28 cellular contexts compared by ENCODE assay signal in the genomic region with DNA sequence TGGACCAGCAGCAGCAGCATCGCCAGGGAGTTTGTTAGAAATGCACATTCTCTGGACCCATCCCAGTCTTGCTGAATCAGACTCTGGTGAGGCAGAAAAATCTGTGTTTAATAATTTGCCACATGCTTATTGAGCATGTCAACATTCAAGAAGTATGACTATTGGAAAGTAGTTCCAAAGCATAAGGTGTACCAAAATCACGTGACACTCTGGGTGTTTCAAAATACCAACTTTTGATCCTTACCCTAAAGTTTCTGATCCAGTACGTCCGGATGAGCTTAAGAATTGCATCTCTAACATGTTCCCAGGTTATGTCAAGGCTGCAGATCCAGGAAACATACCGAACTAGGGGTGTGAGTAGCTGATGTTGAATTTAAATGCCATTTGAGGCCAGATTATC.
A peak's percentile ranks its signal among the peaks of the same experiment; 100 is the strongest.
DNase-seq lines count a peak whose midpoint lies in the region; ATAC-seq, FAIRE-seq and TF ChIP-seq lines count a peak whose summit lies in the region.
"Had no signal": no experiment of that assay in that cellular context is flagged by ENCODE, and none has a peak within 500 bp of the region (broad histone marks: within the 10 kb centered on the region; RNA-seq: fewer than 3 reads in every experiment).

No MANE protein-coding gene starts in this region.

- TF ChIP-seq EP300 in K562 (IDR thresholded peaks at IDR 0.05; ENCODE audit: low read length): no peak

- ATAC-seq in K562: no peak
- no peak for ATAC-seq in GM19035 (IDR thresholded peaks at IDR 0.05; ENCODE audit: unreplicated experiment)
- ATAC-seq: GM12878 had no signal

- H3K9me2 ChIP-seq in OCI-LY7 (ENCODE audit: insufficient read depth, low read length): no peaks in the 10 kb centered on the region

- H2AFZ ChIP-seq in K562 (ENCODE audit: low read depth, low read length) (no peak overlapping the region), OCI-LY7 (ENCODE audit: low read length) (no peak overlapping the region)

- CTCF ChIA-PET in K562 (lab: Yijun Ruan, JAX; ENCODE audit: low intra/inter-chr PET ratio) (no interaction called here), OCI-LY7 (lab: Charles Lee; ENCODE audit: unreplicated experiment) (no interaction called here)

- H3K79me2 ChIP-seq in K562 (ENCODE audit: control insufficient read depth, insufficient read depth, low read length) (no peaks in the 10 kb centered on the region), OCI-LY7 (ENCODE audit: insufficient read depth, low read depth, low read length) (no peaks in the 10 kb centered on the region)

- TF ChIP-seq CTCF in K562 (IDR thresholded peaks at IDR 0.05 in 2 of 3, conservative IDR thresholded peaks at IDR 0.05 in 1 of 3; ENCODE audit: insufficient read depth in 2 of 3, low read depth in 1 of 3, low read length in 3 of 3) (no peak), OCI-LY7 (conservative IDR thresholded peaks at IDR 0.05; ENCODE audit: low read length) (no peak)

- in situ Hi-C loops in ACHN (cut with HindIII; ENCODE audit: low pct_ligation_motif_present, low pct_unique_long_range_greater_than_20kb, low sequenced_read_pairs): no loop called here
- in situ Hi-C loops in K562 (cut with MboI): no loop called here

- intact Hi-C loops in K562 (cut with micrococcal nuclease): no loop called here
- intact Hi-C loops in OCI-LY7 (cut with micrococcal nuclease; ENCODE audit: unreplicated experiment): no loop called here

- H3K4me1 ChIP-seq in K562 (replicated peaks in 1 of 2; ENCODE audit: control insufficient read depth in 2 of 2, insufficient read depth in 2 of 2, low read length in 2 of 2): no peaks in the 10 kb centered on the region
- H3K4me1 ChIP-seq in OCI-LY7 (ENCODE audit: insufficient read depth, low read length, poor library complexity, severe bottlenecking): no peaks in the 10 kb centered on the region
- H3K4me1 ChIP-seq: BE2C, BLaER1 had no signal

- H3K4me2 ChIP-seq in K562 (ENCODE audit: insufficient read depth, low read length): no peak overlapping the region
- no peak overlapping the region for H3K4me2 ChIP-seq in OCI-LY7 (ENCODE audit: low read length)
- H3K4me2 ChIP-seq: BLaER1 had no signal

- 12% methylated on average over 5 of the region's 5 CpGs for WGBS in K562 (ENCODE audit: insufficient coverage, low coverage, missing lambda C conversion rate)

- H3K9me3 ChIP-seq in K562 (replicated peaks; ENCODE audit: control insufficient read depth, insufficient read depth, low read depth, low read length) (no peaks in the 10 kb centered on the region), OCI-LY7 (ENCODE audit: low read length) (no peaks in the 10 kb centered on the region)
- H3K9me3 ChIP-seq: BE2C had no signal

- TF ChIP-seq POLR2A in K562 (conservative IDR thresholded peaks at IDR 0.05): no peak

- BruUV-seq in K562 (replicated peaks; lab: Mats Ljungman, UMichigan) (no TSS peak), OCI-LY7 (replicated peaks; lab: Mats Ljungman, UMichigan) (no TSS peak)

- POLR2A ChIA-PET in K562 (lab: Yijun Ruan, JAX): no interaction called here
- POLR2A ChIA-PET in OCI-LY7 (lab: Charles Lee): no interaction called here

- H3K4me3 ChIP-seq in K562 (no peak overlapping the region), OCI-LY7 (ENCODE audit: low read depth, low read length, poor library complexity, severe bottlenecking) (no peak overlapping the region)
- H3K4me3 ChIP-seq: BLaER1, GM12878 had no signal

- no peaks in the 10 kb centered on the region for H3K36me3 ChIP-seq in K562 (ENCODE audit: control insufficient read depth, insufficient read depth, low read length)
- no peaks in the 10 kb centered on the region for H3K36me3 ChIP-seq in OCI-LY7 (ENCODE audit: insufficient read depth, low read length)
- H3K36me3 ChIP-seq: BE2C, BLaER1 had no signal

- DNase-seq in ACHN (peak; percentile 20), K562 (ENCODE audit: extremely low read depth in 1 of 4, low spot score in 3 of 4) (no peak), kidney tubule cell (ENCODE audit: low spot score) (peak; percentile 49), renal cortical epithelial cell (ENCODE audit: low read depth) (peak; percentile 31), OCI-LY7 (ENCODE audit: low spot score) (no peak), NCI-H187 (lab: John Stamatoyannopoulos, UW) (no peak), NCI-H2171 (lab: John Stamatoyannopoulos, UW) (no peak)
- DNase-seq: 8988T; BE2C; C1 segment of cervical spinal cord; CD4-positive, alpha-beta memory T cell; CD4-positive, CD25-positive, alpha-beta regulatory T cell; CD8-positive, alpha-beta memory T cell; COR-L47; DMS 273 treated with DMSO at 0.1 percent for 48 hours; DMS153; DMS53; DMS79; DND-41; EL; GDM1 had no signal

- H3K9me1 ChIP-seq in K562 (ENCODE audit: control insufficient read depth, insufficient read depth, low read length): no peaks in the 10 kb centered on the region

- no peak overlapping the region for H3K9ac ChIP-seq in K562 (ENCODE audit: insufficient read depth in 1 of 2, low read depth in 2 of 2, low read length in 2 of 2)
- H3K9ac ChIP-seq: BLaER1 had no signal

- no peak for TF ChIP-seq RAD21 in K562 (CRISPR knock-in tag; conservative IDR thresholded peaks at IDR 0.05 in 1 of 2, IDR thresholded peaks at IDR 0.05 in 1 of 2)

- H4K20me1 ChIP-seq in K562 (replicated peaks; ENCODE audit: control insufficient read depth, insufficient read depth, low read length) (no peaks in the 10 kb centered on the region), OCI-LY7 (ENCODE audit: insufficient read depth, low read length) (no peaks in the 10 kb centered on the region)
- H4K20me1 ChIP-seq: BLaER1 had no signal

- H3K27ac ChIP-seq in K562 (ENCODE audit: extremely low read depth, low read depth, low read length) (no peak overlapping the region), OCI-LY7 (ENCODE audit: low read depth, low read length, poor library complexity, severe bottlenecking) (no peak overlapping the region)
- H3K27ac ChIP-seq: BLaER1 had no signal

- FAIRE-seq in K562 (lab: Jason Lieb, UNC): no peak
- FAIRE-seq: A204.1, GM12878, GM12892, GM18507, GM19239 had no signal

- no peaks in the 10 kb centered on the region for H3K27me3 ChIP-seq in K562 (ENCODE audit: control insufficient read depth in 2 of 2, insufficient read depth in 2 of 2, low read length in 2 of 2)
- H3K27me3 ChIP-seq: BE2C, BLaER1 had no signal

TF ChIP-seq in K562, 482 proteins besides CTCF, POLR2A, EP300 and RAD21:
- TF ChIP-seq, protein P1, sequence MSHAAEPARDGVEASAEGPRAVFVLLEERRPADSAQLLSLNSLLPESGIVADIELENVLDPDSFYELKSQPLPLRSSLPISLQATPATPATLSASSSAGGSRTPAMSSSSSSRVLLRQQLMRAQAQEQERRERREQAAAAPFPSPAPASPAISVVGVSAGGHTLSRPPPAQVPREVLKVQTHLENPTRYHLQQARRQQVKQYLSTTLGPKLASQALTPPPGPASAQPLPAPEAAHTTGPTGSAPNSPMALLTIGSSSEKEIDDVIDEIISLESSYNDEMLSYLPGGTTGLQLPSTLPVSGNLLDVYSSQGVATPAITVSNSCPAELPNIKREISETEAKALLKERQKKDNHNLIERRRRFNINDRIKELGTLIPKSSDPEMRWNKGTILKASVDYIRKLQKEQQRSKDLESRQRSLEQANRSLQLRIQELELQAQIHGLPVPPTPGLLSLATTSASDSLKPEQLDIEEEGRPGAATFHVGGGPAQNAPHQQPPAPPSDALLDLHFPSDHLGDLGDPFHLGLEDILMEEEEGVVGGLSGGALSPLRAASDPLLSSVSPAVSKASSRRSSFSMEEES (CRISPR knock-in tag; IDR thresholded peaks at IDR 0.05): peak; percentile 89
- TF ChIP-seq, protein P2, sequence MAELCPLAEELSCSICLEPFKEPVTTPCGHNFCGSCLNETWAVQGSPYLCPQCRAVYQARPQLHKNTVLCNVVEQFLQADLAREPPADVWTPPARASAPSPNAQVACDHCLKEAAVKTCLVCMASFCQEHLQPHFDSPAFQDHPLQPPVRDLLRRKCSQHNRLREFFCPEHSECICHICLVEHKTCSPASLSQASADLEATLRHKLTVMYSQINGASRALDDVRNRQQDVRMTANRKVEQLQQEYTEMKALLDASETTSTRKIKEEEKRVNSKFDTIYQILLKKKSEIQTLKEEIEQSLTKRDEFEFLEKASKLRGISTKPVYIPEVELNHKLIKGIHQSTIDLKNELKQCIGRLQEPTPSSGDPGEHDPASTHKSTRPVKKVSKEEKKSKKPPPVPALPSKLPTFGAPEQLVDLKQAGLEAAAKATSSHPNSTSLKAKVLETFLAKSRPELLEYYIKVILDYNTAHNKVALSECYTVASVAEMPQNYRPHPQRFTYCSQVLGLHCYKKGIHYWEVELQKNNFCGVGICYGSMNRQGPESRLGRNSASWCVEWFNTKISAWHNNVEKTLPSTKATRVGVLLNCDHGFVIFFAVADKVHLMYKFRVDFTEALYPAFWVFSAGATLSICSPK (IDR thresholded peaks at IDR 0.05; ENCODE audit: borderline replicate concordance): no peak
- TF ChIP-seq NONO (IDR thresholded peaks at IDR 0.05; ENCODE audit: low read depth in 2 of 2, low read length in 1 of 2): no peak
TF ChIP-seq in K562: peak in this region for 1.

Comparison
In these comparisons a context has a peak if more than half of its experiments do, and no peak if none do; other contexts are left out.
1. DNase-seq: peak in ACHN (single experiment), kidney tubule cell (single experiment) and renal cortical epithelial cell (single experiment); none in K562 (0 of 4), OCI-LY7 (single experiment), NCI-H187 (0 of 2) and NCI-H2171 (single experiment).